Comparison of ENCODE assay signal across 8 cellular contexts in the genomic region with DNA sequence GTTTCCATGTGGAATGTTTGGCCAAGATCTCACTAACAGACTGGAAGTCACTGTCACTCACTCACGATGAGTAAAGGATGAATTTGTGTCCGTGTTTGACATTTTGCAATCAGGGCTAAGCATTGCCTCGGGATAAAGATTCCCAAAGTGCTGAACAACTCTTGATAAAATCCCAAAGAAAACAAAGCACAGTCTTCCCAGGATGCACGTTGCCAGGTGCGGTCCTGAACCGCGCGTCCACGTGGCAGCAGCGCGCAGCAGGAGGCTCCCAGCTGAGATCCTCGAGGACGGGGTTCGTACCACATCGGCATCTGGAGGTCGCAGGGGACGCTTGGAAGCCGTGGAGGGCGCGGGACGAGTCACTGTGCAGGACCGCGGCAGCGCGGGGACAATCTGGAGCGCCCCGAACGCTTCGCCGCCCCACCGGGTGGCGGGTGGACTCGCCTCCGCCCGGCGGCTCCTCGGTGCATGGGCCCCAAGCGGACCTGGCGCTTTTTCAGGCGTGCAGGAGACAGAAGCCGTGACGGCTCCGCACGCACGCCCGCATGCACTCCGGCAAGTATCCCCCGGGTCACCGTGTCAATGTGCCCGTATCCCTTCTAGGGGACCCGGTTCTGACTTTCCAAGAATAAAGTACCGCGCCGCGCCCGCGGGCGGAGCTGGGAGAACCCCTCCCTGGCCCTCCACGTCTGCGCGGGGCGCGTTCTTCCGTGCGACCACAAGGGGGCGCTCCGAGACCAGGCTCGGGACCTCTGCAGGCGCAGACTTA. TPM values are rescaled to one million over a fixed set of nuclear protein-coding genes. Genes with fewer than 3 reads are reported as not detected.
DNase-seq lines count a peak whose midpoint lies in the region; ATAC-seq and TF ChIP-seq lines count a peak whose summit lies in the region.

No MANE protein-coding gene starts in this region.

- peak overlapping the region; percentile 70 for H3K4me2 ChIP-seq in parathyroid adenoma (ENCODE audit: low read length)

- H3K4me1 ChIP-seq in Caco-2: peaks cover 26% of the 10 kb centered on the region
- H3K4me1 ChIP-seq in gastroesophageal sphincter: peaks cover 0 to 35% (median 8%) of the 10 kb centered on the region in 3 donors
- H3K4me1 ChIP-seq in parathyroid adenoma: peaks cover 7% of the 10 kb centered on the region
- peaks cover 0 to 8% (median 6%) of the 10 kb centered on the region in 4 donors for H3K4me1 ChIP-seq in transverse colon

- POLR2A ChIA-PET in Caco-2 (lab: Charles Lee): interaction anchor here (0.6 kb wide), 3 partner anchors 100 to 415 kb away, joined by 3 read pairs; no protein-coding TSS in a partner anchor

- H3K27ac ChIP-seq in gastroesophageal sphincter (no peak overlapping the region), parathyroid adenoma (no peak overlapping the region), transverse colon (no peak overlapping the region)

- DNase-seq in Caco-2 (peak; percentile 90 to 95), LHCN-M2 (ENCODE audit: low read depth) (peak; percentile 76), transverse colon (peak; percentile 89), NCI-H2171 treated with DMSO at 0.1 percent for 48 hours (lab: John Stamatoyannopoulos, UW) (no peak)
- peak; percentile 94 to 95 for DNase-seq in activated T-cell treated with anti-CD3 and anti-CD28 coated beads, Interleukin-2, amount 50 U/mL, for 48 hours

- in situ Hi-C loops in transverse colon (cut with MboI; ENCODE audit: low pct_ligation_motif_present in 1 of 4, low pct_unique_long_range_greater_than_20kb in 1 of 4, low sequenced_read_pairs in 3 of 4): no loop called here

- H3K27me3 ChIP-seq in Caco-2 (replicated peaks; ENCODE audit: control insufficient read depth, insufficient read depth, low read length) (no peaks in the 10 kb centered on the region), gastroesophageal sphincter (peaks cover 20% of the 10 kb centered on the region), parathyroid adenoma (ENCODE audit: control insufficient read depth, insufficient read depth, low read length) (no peaks in the 10 kb centered on the region), transverse colon (peaks cover 20% of the 10 kb centered on the region)

- CTCF ChIA-PET in Caco-2 (lab: Charles Lee): interaction anchor here (0.5 to 1.7 kb wide), 14 partner anchors 8 to 261 kb away, joined by 3 to 6 read pairs (median 4); no protein-coding TSS in a partner anchor

- BruUV-seq in Caco-2 (replicated peaks; lab: Mats Ljungman, UMichigan): no TSS peak

- WGBS in gastroesophageal sphincter (ENCODE audit: low coverage in 1 of 2), 2 donors: 14 to 23% methylated on average over 8 to 14 of the region's 69 CpGs
- WGBS in transverse colon (ENCODE audit: low coverage in 1 of 2), 2 donors: 4 to 22% methylated on average over 3 to 38 of the region's 69 CpGs

- peak; percentile 95 to 97 for TF ChIP-seq CTCF in Caco-2 (IDR thresholded peaks at IDR 0.05; ENCODE audit: insufficient read depth in 1 of 2, low read depth in 1 of 2, low read length in 1 of 2, severe bottlenecking in 1 of 2, unreplicated experiment in 1 of 2)
- peak in 3 of 4 experiments; percentile 98 to 99 (median 99) for TF ChIP-seq CTCF in gastroesophageal sphincter (IDR thresholded peaks at IDR 0.05)
- TF ChIP-seq CTCF in parathyroid adenoma (IDR thresholded peaks at IDR 0.05): peak; percentile 99
- TF ChIP-seq CTCF in transverse colon (IDR thresholded peaks at IDR 0.05): peak; percentile 97 to 100 (median 99)

- intact Hi-C loops in Caco-2 (cut with micrococcal nuclease; ENCODE audit: unreplicated experiment) (loop anchor here (1.0 to 10.0 kb wide), 3 partner anchors 11 to 241 kb away; no protein-coding TSS in a partner anchor), transverse colon (cut with DNase I; ENCODE audit: low total_unique reads) (no loop called here)

- no peak for TF ChIP-seq POLR2A in gastroesophageal sphincter (IDR thresholded peaks at IDR 0.05)
- TF ChIP-seq POLR2A in transverse colon (IDR thresholded peaks at IDR 0.05): no peak

- no peaks in the 10 kb centered on the region for H3K79me2 ChIP-seq in parathyroid adenoma

- peak overlapping the region; percentile 64 for H2AFZ ChIP-seq in parathyroid adenoma

- H3K36me3 ChIP-seq in Caco-2 (ENCODE audit: control insufficient read depth, insufficient read depth, low read length) (no peaks in the 10 kb centered on the region), gastroesophageal sphincter (no peaks in the 10 kb centered on the region), parathyroid adenoma (ENCODE audit: control insufficient read depth, insufficient read depth, low read length) (no peaks in the 10 kb centered on the region), transverse colon (no peaks in the 10 kb centered on the region)

- peak overlapping the region; percentile 88 for H3K4me3 Mint-ChIP-seq in Caco-2 (ENCODE audit: unreplicated experiment)

- H3K4me1 Mint-ChIP-seq in Caco-2 (ENCODE audit: low read depth, unreplicated experiment): peaks cover 29% of the 10 kb centered on the region

- ATAC-seq in GM21737 (IDR thresholded peaks at IDR 0.05; ENCODE audit: unreplicated experiment) (peak; percentile 79), gastroesophageal sphincter (peak; percentile 92)

- H3K4me3 ChIP-seq in Caco-2 (ENCODE audit: low read depth, low read length): peak overlapping the region; percentile 71
- H3K4me3 ChIP-seq in gastroesophageal sphincter: peak overlapping the region; percentile 29 to 50
- peak overlapping the region; percentile 39 for H3K4me3 ChIP-seq in parathyroid adenoma (ENCODE audit: low read depth, low read length)
- peak overlapping the region; percentile 16 to 52 (median 26) for H3K4me3 ChIP-seq in transverse colon

- TF ChIP-seq EP300 in gastroesophageal sphincter (IDR thresholded peaks at IDR 0.05): no peak
- TF ChIP-seq EP300 in transverse colon (IDR thresholded peaks at IDR 0.05; ENCODE audit: low read depth): no peak

- peak overlapping the region; percentile 92 for H3K27ac Mint-ChIP-seq in Caco-2 (ENCODE audit: unreplicated experiment)

- no peak overlapping the region for H3K9ac ChIP-seq in parathyroid adenoma

- no peaks in the 10 kb centered on the region for H3K27me3 Mint-ChIP-seq in Caco-2 (ENCODE audit: insufficient read depth, unreplicated experiment)

- peaks cover 11% of the 10 kb centered on the region for H3K36me3 Mint-ChIP-seq in Caco-2 (ENCODE audit: insufficient read depth, unreplicated experiment)

- H3K9me3 Mint-ChIP-seq in Caco-2 (ENCODE audit: unreplicated experiment): no peaks in the 10 kb centered on the region

- H3K9me3 ChIP-seq in Caco-2: no peaks in the 10 kb centered on the region
- no peaks in the 10 kb centered on the region for H3K9me3 ChIP-seq in gastroesophageal sphincter
- no peaks in the 10 kb centered on the region for H3K9me3 ChIP-seq in parathyroid adenoma (ENCODE audit: control insufficient read depth, low read length)
- H3K9me3 ChIP-seq in transverse colon: no peaks in the 10 kb centered on the region

RNA-seq across cellular contexts. Expression of gene CPN2, which starts 17.7 kb away (rescaled TPM):
- not detected in 2 replicates for total RNA-seq in Caco-2 (2022)
- total RNA-seq in LHCN-M2 (2014; rRNA removed): not detected in 2 replicates
- polyA plus RNA-seq in LHCN-M2 (2012): not detected
- not detected for total RNA-seq in gastroesophageal sphincter
- total RNA-seq in transverse colon: under 1 TPM in 1 of 4 donors, not detected in 3; 0.14 TPM

RNA-seq across cellular contexts. Expression of gene LRRC15, which starts 36.1 kb away (rescaled TPM):
- total RNA-seq in Caco-2 (2022) (0.09 and 0.16 TPM in 2 replicates), LHCN-M2 (2014; rRNA removed) (0.06 TPM in 2 replicates), gastroesophageal sphincter (under 1 TPM in 3 of 4 donors, not detected in 1; 0.42 to 0.67 (median 0.49) TPM), transverse colon (under 1 TPM in 2 of 4 donors, not detected in 2; 0.14 to 0.32 TPM)
- polyA plus RNA-seq in LHCN-M2 (2012): 0.04 TPM
